In the genomic region with DNA sequence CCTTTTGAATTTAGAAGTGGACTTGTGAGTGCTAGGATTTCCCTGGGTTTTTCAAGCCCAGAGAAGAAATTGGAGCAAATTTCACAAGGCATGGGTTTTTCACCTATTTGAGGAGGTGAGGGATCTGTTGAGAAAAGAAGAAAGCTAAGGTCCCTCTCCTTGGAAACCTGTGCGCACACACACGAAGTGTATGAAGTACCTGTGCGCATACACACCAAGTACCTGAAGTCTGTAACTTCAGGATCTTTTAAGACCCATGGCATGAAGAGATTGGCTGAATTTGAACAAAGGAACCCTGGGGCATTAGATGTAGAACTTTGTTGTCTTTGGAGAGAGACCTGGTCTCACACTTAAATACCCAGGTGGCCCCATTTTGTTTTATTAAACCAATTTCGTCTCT, we compare ENCODE assay signal across 18 cellular contexts.
DNase-seq lines count a peak whose midpoint lies in the region; ATAC-seq and TF ChIP-seq lines count a peak whose summit lies in the region.
"Had no signal": no experiment of that assay in that cellular context is flagged by ENCODE, and none has a peak within 500 bp of the region (broad histone marks: within the 10 kb centered on the region; RNA-seq: fewer than 3 reads in every experiment).

No MANE protein-coding gene starts in this region.

- H3K4me2 ChIP-seq in MM.1S (ENCODE audit: low read depth, low read length) = no peak overlapping the region

- ATAC-seq in heart right ventricle (no peak), upper lobe of left lung (ENCODE audit: low FRiP score in 2 of 2) (no peak), GM18867 (IDR thresholded peaks at IDR 0.05; ENCODE audit: unreplicated experiment) (no peak)
- no peak for ATAC-seq in activated T-helper 17 cell treated with anti-CD3 and anti-CD28 coated beads, Interleukin-2, amount 50 U/mL, for 72 hours (replicated peaks)
- ATAC-seq: esophagus mucosa; stimulated activated memory B cell treated with anti-CD40 and anti-IgM and Interleukin-4, amounts not matched to agents 10 μg/mL and 1 μg/mL and 100 μg/mL, for 72 hours had no signal

- H3F3A ChIP-seq in MM.1S (ENCODE audit: insufficient read depth, low read length) = no peaks in the 10 kb centered on the region

- no peaks in the 10 kb centered on the region for H3K79me2 ChIP-seq in MM.1S (ENCODE audit: low read length)

- TF ChIP-seq POLR2A in upper lobe of left lung (IDR thresholded peaks at IDR 0.05) = no peak

- H4K20me1 ChIP-seq in MM.1S (ENCODE audit: insufficient read depth, low read length) = no peaks in the 10 kb centered on the region

- H3K27me3 Mint-ChIP-seq in activated T-helper 17 cell treated with anti-CD3 and anti-CD28 coated beads, Interleukin-2, amount 50 U/mL, for 72 hours = no peaks in the 10 kb centered on the region
- H3K27me3 Mint-ChIP-seq: activated B cell treated with CpG ODN at 0.5 μM for 24 hours; dendritic cell treated with granulocyte-macrophage colony-stimulating factor and Interleukin-4, amounts not matched to agents 40 ng/mL and 50 ng/mL, for 4 days had no signal

- no peaks in the 10 kb centered on the region for H3K36me3 Mint-ChIP-seq in activated T-helper 17 cell treated with anti-CD3 and anti-CD28 coated beads, Interleukin-2, amount 50 U/mL, for 72 hours (ENCODE audit: low read depth)
- H3K36me3 Mint-ChIP-seq: brain had no signal

- TF ChIP-seq CTCF in heart right ventricle (IDR thresholded peaks at IDR 0.05) = no peak
- no peak for TF ChIP-seq CTCF in right atrium auricular region (IDR thresholded peaks at IDR 0.05)
- TF ChIP-seq CTCF in upper lobe of left lung (IDR thresholded peaks at IDR 0.05) = no peak
- no peak for TF ChIP-seq CTCF in MM.1S (IDR thresholded peaks at IDR 0.05; ENCODE audit: low read length)

- H3K9me3 Mint-ChIP-seq in activated T-helper 17 cell treated with anti-CD3 and anti-CD28 coated beads, Interleukin-2, amount 50 U/mL, for 72 hours = peaks cover 4% of the 10 kb centered on the region
- H3K9me3 Mint-ChIP-seq: activated B cell treated with CpG ODN at 0.5 μM for 24 hours; dendritic cell treated with granulocyte-macrophage colony-stimulating factor and Interleukin-4, amounts not matched to agents 40 ng/mL and 50 ng/mL, for 4 days; stimulated activated memory B cell treated with anti-CD40 and anti-IgM and Interleukin-4, amounts not matched to agents 10 μg/mL and 1 μg/mL and 100 μg/mL, for 72 hours had no signal

- TF ChIP-seq EP300 in upper lobe of left lung (IDR thresholded peaks at IDR 0.05) = no peak

- peak overlapping the region in 6 of 10 donors; percentile 10 to 64 (median 22) for H3K27ac ChIP-seq in heart right ventricle
- no peak overlapping the region for H3K27ac ChIP-seq in right atrium auricular region
- peak overlapping the region; percentile 6 for H3K27ac ChIP-seq in muscle layer of duodenum (ENCODE audit: low read length)
- peak overlapping the region; percentile 56 to 71 (median 64) for H3K27ac ChIP-seq in upper lobe of left lung
- H3K27ac ChIP-seq in MM.1S (ENCODE audit: low read length) = no peak overlapping the region
- H3K27ac ChIP-seq: HL-60 had no signal

- H3K27me3 ChIP-seq in heart right ventricle (no peaks in the 10 kb centered on the region), right atrium auricular region (no peaks in the 10 kb centered on the region), muscle layer of duodenum (ENCODE audit: low read depth, low read length) (no peaks in the 10 kb centered on the region), upper lobe of left lung (no peaks in the 10 kb centered on the region), MM.1S (replicated peaks; ENCODE audit: insufficient read depth, low read length) (no peaks in the 10 kb centered on the region)

- H3K4me1 ChIP-seq in heart right ventricle (peaks cover 0 to 45% (median 11%) of the 10 kb centered on the region in 9 donors), right atrium auricular region (peaks cover 0 to 21% of the 10 kb centered on the region in 2 donors), muscle layer of duodenum (ENCODE audit: control insufficient read depth in 1 of 2, insufficient read depth in 2 of 2, low read length in 2 of 2) (no peaks in the 10 kb centered on the region), upper lobe of left lung (peaks cover 22 to 38% (median 25%) of the 10 kb centered on the region in 4 donors), MM.1S (ENCODE audit: low read length) (no peaks in the 10 kb centered on the region)

- H2AFZ ChIP-seq in MM.1S (ENCODE audit: low read length) = no peak overlapping the region

- intact Hi-C loops in heart right ventricle (cut with DNase I) = loop anchor here in 1 of 10 donors (5.0 kb wide), 1 partner anchor 170 kb away; no protein-coding TSS in a partner anchor

- no peak overlapping the region for H3K4me3 ChIP-seq in heart right ventricle
- no peak overlapping the region for H3K4me3 ChIP-seq in right atrium auricular region
- no peak overlapping the region for H3K4me3 ChIP-seq in muscle layer of duodenum (ENCODE audit: low read depth in 1 of 2, low read length in 2 of 2)
- H3K4me3 ChIP-seq in upper lobe of left lung = no peak overlapping the region
- H3K4me3 ChIP-seq in MM.1S (ENCODE audit: low read length) = no peak overlapping the region

- peak overlapping the region; percentile 79 for H3K27ac Mint-ChIP-seq in activated T-helper 17 cell treated with anti-CD3 and anti-CD28 coated beads, Interleukin-2, amount 50 U/mL, for 72 hours
- H3K27ac Mint-ChIP-seq: activated B cell treated with CpG ODN at 0.5 μM for 24 hours; brain; dendritic cell treated with granulocyte-macrophage colony-stimulating factor and Interleukin-4, amounts not matched to agents 40 ng/mL and 50 ng/mL, for 4 days; stimulated activated memory B cell treated with anti-CD40 and anti-IgM and Interleukin-4, amounts not matched to agents 10 μg/mL and 1 μg/mL and 100 μg/mL, for 72 hours had no signal

- DNase-seq in heart right ventricle (no peak), right atrium auricular region (ENCODE audit: low spot score) (no peak), upper lobe of left lung (no peak), G401 (ENCODE audit: low spot score) (no peak), MM.1S (no peak)
- DNase-seq: activated B cell treated with CpG ODN at 0.5 μM for 24 hours, DMS153, islet precursor cell, midbrain, NCI-H1092 had no signal

- H3K9me3 ChIP-seq in heart right ventricle = no peaks in the 10 kb centered on the region
- no peaks in the 10 kb centered on the region for H3K9me3 ChIP-seq in right atrium auricular region
- no peaks in the 10 kb centered on the region for H3K9me3 ChIP-seq in muscle layer of duodenum (ENCODE audit: control insufficient read depth in 1 of 2, low read length in 2 of 2)
- no peaks in the 10 kb centered on the region for H3K9me3 ChIP-seq in upper lobe of left lung
- no peaks in the 10 kb centered on the region for H3K9me3 ChIP-seq in MM.1S (replicated peaks; ENCODE audit: insufficient read depth, low read length)

- H3K9me2 ChIP-seq in MM.1S (replicated peaks; ENCODE audit: insufficient read depth, low read length) = no peaks in the 10 kb centered on the region

- peaks cover 40% of the 10 kb centered on the region for H3K4me1 Mint-ChIP-seq in activated T-helper 17 cell treated with anti-CD3 and anti-CD28 coated beads, Interleukin-2, amount 50 U/mL, for 72 hours
- H3K4me1 Mint-ChIP-seq: activated B cell treated with CpG ODN at 0.5 μM for 24 hours; stimulated activated memory B cell treated with anti-CD40 and anti-IgM and Interleukin-4, amounts not matched to agents 10 μg/mL and 1 μg/mL and 100 μg/mL, for 72 hours had no signal

- H3K36me3 ChIP-seq in heart right ventricle = no peaks in the 10 kb centered on the region
- H3K36me3 ChIP-seq in right atrium auricular region = no peaks in the 10 kb centered on the region
- H3K36me3 ChIP-seq in muscle layer of duodenum (ENCODE audit: control insufficient read depth in 1 of 2, insufficient read depth in 2 of 2, low read length in 2 of 2) = no peaks in the 10 kb centered on the region
- no peaks in the 10 kb centered on the region for H3K36me3 ChIP-seq in upper lobe of left lung
- no peaks in the 10 kb centered on the region for H3K36me3 ChIP-seq in MM.1S (replicated peaks; ENCODE audit: insufficient read depth, low read length)

- H3K4me3 Mint-ChIP-seq in activated T-helper 17 cell treated with anti-CD3 and anti-CD28 coated beads, Interleukin-2, amount 50 U/mL, for 72 hours = peak overlapping the region; percentile 78
- H3K4me3 Mint-ChIP-seq: activated B cell treated with CpG ODN at 0.5 μM for 24 hours; brain; dendritic cell treated with granulocyte-macrophage colony-stimulating factor and Interleukin-4, amounts not matched to agents 40 ng/mL and 50 ng/mL, for 4 days; stimulated activated memory B cell treated with anti-CD40 and anti-IgM and Interleukin-4, amounts not matched to agents 10 μg/mL and 1 μg/mL and 100 μg/mL, for 72 hours had no signal

- H3K9ac ChIP-seq in MM.1S (ENCODE audit: low read length) = no peak overlapping the region

- WGBS in heart right ventricle, 2 donors = 90% methylated on average over 4 of the region's 4 CpGs
- 50 to 73% methylated on average over 4 of the region's 4 CpGs for WGBS in upper lobe of left lung, 2 donors

- in situ Hi-C loops in G401 (cut with HindIII; ENCODE audit: low sequenced_read_pairs) = no loop called here

Comparison
In these comparisons a context has a peak if more than half of its experiments do, and no peak if none do; other contexts are left out.
1. H3K27ac ChIP-seq: peak in heart right ventricle (6 of 10), muscle layer of duodenum (single experiment) and upper lobe of left lung (4 of 4); none in right atrium auricular region (0 of 2) and MM.1S (single experiment).